Comparison of ENCODE assay signal across 8 cellular contexts in genomic region chr5:7850533-7851239, GRCh38. TPM values are rescaled to one million over a fixed set of nuclear protein-coding genes. Genes with fewer than 3 reads are reported as not detected.
DNase-seq lines count a peak whose midpoint lies in the region; ATAC-seq and TF ChIP-seq lines count a peak whose summit lies in the region.

TSS of gene CFAP90 (minus strand) at chr5:7851133. CDS start at chr5:7851021, 112 bp downstream.

- peaks cover 0 to 2% of the 10 kb centered on the region in 2 donors for H3K36me3 Mint-ChIP-seq in CD14-positive monocyte
- no peaks in the 10 kb centered on the region for H3K36me3 Mint-ChIP-seq in activated T-helper 2 cell treated with anti-CD3 and anti-CD28 coated beads, Interferon-gamma antibody, Interleukin-2, Interleukin-4, amounts not matched to agents 10 μg/mL and 5 μg/mL and 100 μg/mL, durations not matched to agents 14 hours and 24 hours and 36 hours (ENCODE audit: low read depth)
- no peaks in the 10 kb centered on the region for H3K36me3 Mint-ChIP-seq in osteocyte (ENCODE audit: unreplicated experiment)

- H3K27ac Mint-ChIP-seq in CD14-positive monocyte = peak within 1 kb of the TSS in 1 of 7 donors; percentile 73
- no peak within 1 kb of the TSS for H3K27ac Mint-ChIP-seq in activated T-helper 2 cell treated with anti-CD3 and anti-CD28 coated beads, Interferon-gamma antibody, Interleukin-2, Interleukin-4, amounts not matched to agents 10 μg/mL and 5 μg/mL and 100 μg/mL, durations not matched to agents 14 hours and 24 hours and 36 hours
- no peak within 1 kb of the TSS for H3K27ac Mint-ChIP-seq in osteocyte (ENCODE audit: unreplicated experiment)

- TF ChIP-seq CTCF in CD14-positive monocyte (IDR thresholded peaks at IDR 0.05) (no peak), osteocyte (IDR thresholded peaks at IDR 0.05) (peak; percentile 52)

- peaks cover 2 to 26% (median 21%) of the 10 kb centered on the region in 7 donors for H3K9me3 Mint-ChIP-seq in CD14-positive monocyte
- H3K9me3 Mint-ChIP-seq in activated T-helper 2 cell treated with anti-CD3 and anti-CD28 coated beads, Interferon-gamma antibody, Interleukin-2, Interleukin-4, amounts not matched to agents 10 μg/mL and 5 μg/mL and 100 μg/mL, durations not matched to agents 14 hours and 24 hours and 36 hours = peaks cover 4% of the 10 kb centered on the region
- H3K9me3 Mint-ChIP-seq in osteocyte (ENCODE audit: unreplicated experiment) = no peaks in the 10 kb centered on the region

- in situ Hi-C loops in KBM-7 (cut with MboI; ENCODE audit: low pct_unique_long_range_greater_than_20kb, low sequenced_read_pairs) = no loop called here

- intact Hi-C loops in CD14-positive monocyte (cut with micrococcal nuclease) = no loop called here
- intact Hi-C loops in activated T-helper 2 cell treated with anti-CD3 and anti-CD28 coated beads, Interferon-gamma antibody, Interleukin-2, Interleukin-4, amounts not matched to agents 10 μg/mL and 5 μg/mL and 100 μg/mL, durations not matched to agents 14 hours and 24 hours and 36 hours (cut with micrococcal nuclease) = loop anchor here (10.0 kb wide), 1 partner anchor 1086 kb away; no protein-coding TSS in a partner anchor

- peaks cover 10% of the 10 kb centered on the region for H3K4me1 Mint-ChIP-seq in CD14-positive monocyte
- peaks cover 16% of the 10 kb centered on the region for H3K4me1 Mint-ChIP-seq in activated T-helper 2 cell treated with anti-CD3 and anti-CD28 coated beads, Interferon-gamma antibody, Interleukin-2, Interleukin-4, amounts not matched to agents 10 μg/mL and 5 μg/mL and 100 μg/mL, durations not matched to agents 14 hours and 24 hours and 36 hours (ENCODE audit: low read depth)
- peaks cover 13% of the 10 kb centered on the region for H3K4me1 Mint-ChIP-seq in osteocyte (ENCODE audit: unreplicated experiment)

- DNase-seq in CD14-positive monocyte (ENCODE audit: low spot score) = no peak
- DNase-seq in KBM-7 = peak; percentile 44
- DNase-seq in activated T-helper 2 cell treated with anti-CD3 and anti-CD28 coated beads, Interferon-gamma antibody, Interleukin-2, Interleukin-4, amounts not matched to agents 10 μg/mL and 5 μg/mL and 100 μg/mL, durations not matched to agents 14 hours and 24 hours and 36 hours (ENCODE audit: low spot score) = no peak
- peak; percentile 36 for DNase-seq in glomerular visceral epithelial cell (ENCODE audit: extremely low spot score)
- DNase-seq in osteocyte (ENCODE audit: extremely low spot score, unreplicated experiment) = peak; percentile 89
- DNase-seq in occipital lobe (lab: John Stamatoyannopoulos, UW) = no peak

- H3K4me3 Mint-ChIP-seq in CD14-positive monocyte (peak within 1 kb of the TSS; percentile 63 to 91), osteocyte (ENCODE audit: unreplicated experiment) (peak within 1 kb of the TSS; percentile 75)
- peak within 1 kb of the TSS; percentile 61 for H3K4me3 Mint-ChIP-seq in activated T-helper 2 cell treated with anti-CD3 and anti-CD28 coated beads, Interferon-gamma antibody, Interleukin-2, Interleukin-4, amounts not matched to agents 10 μg/mL and 5 μg/mL and 100 μg/mL, durations not matched to agents 14 hours and 24 hours and 36 hours (ENCODE audit: low read depth)

- no peak for ATAC-seq in GM18909 (IDR thresholded peaks at IDR 0.05; ENCODE audit: poor library complexity, unreplicated experiment)
- no peak for ATAC-seq in HG03039 (IDR thresholded peaks at IDR 0.05; ENCODE audit: unreplicated experiment)

- peaks cover 45 to 63% (median 59%) of the 10 kb centered on the region in 3 donors for H3K27me3 Mint-ChIP-seq in CD14-positive monocyte (ENCODE audit: low read depth in 3 of 3)
- peaks cover 40% of the 10 kb centered on the region for H3K27me3 Mint-ChIP-seq in activated T-helper 2 cell treated with anti-CD3 and anti-CD28 coated beads, Interferon-gamma antibody, Interleukin-2, Interleukin-4, amounts not matched to agents 10 μg/mL and 5 μg/mL and 100 μg/mL, durations not matched to agents 14 hours and 24 hours and 36 hours (ENCODE audit: low read depth)
- H3K27me3 Mint-ChIP-seq in osteocyte (ENCODE audit: unreplicated experiment) = peaks cover 28% of the 10 kb centered on the region

RNA-seq across cellular contexts. Expression of gene CFAP90, which starts in this region (rescaled TPM):
- polyA plus RNA-seq in CD14-positive monocyte = not detected
- total RNA-seq in activated T-helper 2 cell treated with anti-CD3 and anti-CD28 coated beads, Interferon-gamma antibody, Interleukin-2, Interleukin-4, amounts not matched to agents 10 μg/mL and 5 μg/mL and 100 μg/mL, durations not matched to agents 14 hours and 24 hours and 36 hours = not detected in 2 replicates
- total RNA-seq in osteocyte = not detected in 2 replicates
- total RNA-seq in occipital lobe = 2.2 TPM

Comparison
In these comparisons a context has a peak if more than half of its experiments do, and no peak if none do; other contexts are left out.
1. Peak in DNase-seq in osteocyte; RNA of the gene not detected or under 1 TPM.
2. DNase-seq: peak in KBM-7 (single experiment) and glomerular visceral epithelial cell (single experiment); none in CD14-positive monocyte (single experiment), activated T-helper 2 cell treated with anti-CD3 and anti-CD28 coated beads, Interferon-gamma antibody, Interleukin-2, Interleukin-4, amounts not matched to agents 10 μg/mL and 5 μg/mL and 100 μg/mL, durations not matched to agents 14 hours and 24 hours and 36 hours (single experiment) and occipital lobe (single experiment).
3. Peak in every context shown above with its lines, with median percentiles within 50 percentile points of each other: H3K4me3 Mint-ChIP-seq.